In genomic region chr15:48566669-48567068, GRCh38 we compare ENCODE assay signal across 18 cellular contexts.
DNase-seq lines count a peak whose midpoint lies in the region; ATAC-seq and TF ChIP-seq lines count a peak whose summit lies in the region.
"Had no signal": no experiment of that assay in that cellular context is flagged by ENCODE, and none has a peak within 500 bp of the region (broad histone marks: within the 10 kb centered on the region; RNA-seq: fewer than 3 reads in every experiment).

No MANE protein-coding gene starts in this region.

- H3K27ac Mint-ChIP-seq in HFFc6 = peak overlapping the region; percentile 79
- H3K27ac Mint-ChIP-seq: CD14-positive monocyte had no signal

- peaks cover 93% of the 10 kb centered on the region for H3K4me1 Mint-ChIP-seq in HFFc6 (ENCODE audit: low read depth)
- H3K4me1 Mint-ChIP-seq: CD14-positive monocyte had no signal

- TF ChIP-seq CTCF in HFFc6 (IDR thresholded peaks at IDR 0.05) (no peak), fibroblast of the aortic adventitia (IDR thresholded peaks at IDR 0.05; ENCODE audit: insufficient read depth, low read length) (no peak), dorsolateral prefrontal cortex (IDR thresholded peaks at IDR 0.05 in 54 of 56, conservative IDR thresholded peaks at IDR 0.05 in 2 of 56; ENCODE audit: low read depth in 1 of 56, partially characterized antibody in 56 of 56) (no peak)

- intact Hi-C loops in dorsolateral prefrontal cortex (cut with DNase I) = no loop called here

- no peak overlapping the region for H3K4me3 ChIP-seq in fibroblast of the aortic adventitia (ENCODE audit: low read depth, low read length)
- H3K4me3 ChIP-seq in skeletal muscle cell (ENCODE audit: low read depth, low read length) = no peak overlapping the region
- no peak overlapping the region for H3K4me3 ChIP-seq in dorsolateral prefrontal cortex
- H3K4me3 ChIP-seq: thyroid gland had no signal

- peaks cover 47% of the 10 kb centered on the region for H3K36me3 Mint-ChIP-seq in HFFc6 (ENCODE audit: low read depth)
- H3K36me3 Mint-ChIP-seq: CD14-positive monocyte had no signal

- no peaks in the 10 kb centered on the region for H3K27me3 Mint-ChIP-seq in HFFc6 (ENCODE audit: insufficient read depth)

- no peaks in the 10 kb centered on the region for H3K9me3 Mint-ChIP-seq in HFFc6

- H3K4me3 Mint-ChIP-seq in HFFc6 = peak overlapping the region; percentile 56
- H3K4me3 Mint-ChIP-seq: CD14-positive monocyte had no signal

- no peak overlapping the region for H3K27ac ChIP-seq in dorsolateral prefrontal cortex
- H3K27ac ChIP-seq: thyroid gland, WERI-Rb-1 had no signal

- H3K27me3 ChIP-seq in dorsolateral prefrontal cortex = no peaks in the 10 kb centered on the region
- H3K27me3 ChIP-seq: thyroid gland had no signal

- DNase-seq in HFFc6 (no peak), fibroblast of the aortic adventitia (ENCODE audit: low read depth) (peak; percentile 92), skeletal muscle cell (ENCODE audit: low read depth) (peak; percentile 56), NCI-H82 (lab: John Stamatoyannopoulos, UW) (no peak), dorsolateral prefrontal cortex (no peak)
- DNase-seq: activated gamma-delta T cell; DMS79; effector memory CD4-positive, alpha-beta T cell; NCI-H2107; NK-92 treated with Interleukin-12 subunit alpha and Interleukin-12 subunit beta, amount 100 ng/mL, for 24 hours; stimulated activated CD4-positive, alpha-beta T cell treated with anti-CD3 and anti-CD28 coated beads, Interleukin-1b, Interleukin-23, amount 100 ng/mL, for 48 hours; stimulated activated CD8-positive, alpha-beta memory T cell treated with anti-CD3 and anti-CD28 coated beads, Interleukin-4, amount 100 ng/mL, for 48 hours; thyroid gland; WERI-Rb-1 had no signal

- ATAC-seq in SK-N-SH treated with all-trans-retinoic acid at 6 μM for 48 hours (peak; percentile 34), GM18502 (IDR thresholded peaks at IDR 0.05; ENCODE audit: poor library complexity, unreplicated experiment) (no peak), GM18907 (IDR thresholded peaks at IDR 0.05; ENCODE audit: unreplicated experiment) (no peak)

TF ChIP-seq in SK-N-SH treated with all-trans-retinoic acid at 6 μM for 48 hours, 23 proteins besides CTCF, POLR2A, EP300 and RAD21:
- peak; percentile 44; the same call in 1 of the 2 replicates for TF ChIP-seq ISL1 (CRISPR knock-in tag; IDR thresholded peaks at IDR 0.05)
- TF ChIP-seq, protein P1, sequence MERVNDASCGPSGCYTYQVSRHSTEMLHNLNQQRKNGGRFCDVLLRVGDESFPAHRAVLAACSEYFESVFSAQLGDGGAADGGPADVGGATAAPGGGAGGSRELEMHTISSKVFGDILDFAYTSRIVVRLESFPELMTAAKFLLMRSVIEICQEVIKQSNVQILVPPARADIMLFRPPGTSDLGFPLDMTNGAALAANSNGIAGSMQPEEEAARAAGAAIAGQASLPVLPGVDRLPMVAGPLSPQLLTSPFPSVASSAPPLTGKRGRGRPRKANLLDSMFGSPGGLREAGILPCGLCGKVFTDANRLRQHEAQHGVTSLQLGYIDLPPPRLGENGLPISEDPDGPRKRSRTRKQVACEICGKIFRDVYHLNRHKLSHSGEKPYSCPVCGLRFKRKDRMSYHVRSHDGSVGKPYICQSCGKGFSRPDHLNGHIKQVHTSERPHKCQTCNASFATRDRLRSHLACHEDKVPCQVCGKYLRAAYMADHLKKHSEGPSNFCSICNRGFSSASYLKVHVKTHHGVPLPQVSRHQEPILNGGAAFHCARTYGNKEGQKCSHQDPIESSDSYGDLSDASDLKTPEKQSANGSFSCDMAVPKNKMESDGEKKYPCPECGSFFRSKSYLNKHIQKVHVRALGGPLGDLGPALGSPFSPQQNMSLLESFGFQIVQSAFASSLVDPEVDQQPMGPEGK (CRISPR knock-in tag; IDR thresholded peaks at IDR 0.05; ENCODE audit: borderline replicate concordance) = no peak
TF ChIP-seq in SK-N-SH treated with all-trans-retinoic acid at 6 μM for 48 hours: peak in this region for 1.

Comparison
In these comparisons a context has a peak if more than half of its experiments do, and no peak if none do; other contexts are left out.
1. DNase-seq: peak in fibroblast of the aortic adventitia (single experiment) and skeletal muscle cell (single experiment); none in HFFc6 (single experiment), NCI-H82 (single experiment) and dorsolateral prefrontal cortex (0 of 10).